ENCODE assay signal across 8 cellular contexts in the genomic region with DNA sequence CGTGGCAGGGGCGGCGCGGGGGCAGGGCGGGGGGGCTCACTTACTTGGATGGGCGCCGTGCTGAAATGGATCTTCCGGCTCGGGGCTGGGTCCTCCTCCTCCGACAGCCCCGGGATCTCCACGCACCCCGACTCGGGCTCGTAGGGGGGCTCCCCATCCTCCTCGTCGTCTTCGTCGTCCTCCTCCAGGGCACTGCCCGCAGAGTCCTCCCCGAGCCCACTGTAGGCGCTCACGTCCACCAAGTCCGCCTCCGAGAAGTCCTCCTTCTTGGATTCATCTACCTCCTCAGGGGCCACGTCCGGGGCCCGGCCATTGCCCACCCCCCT. TPM values are rescaled to one million over a fixed set of nuclear protein-coding genes. Genes with fewer than 3 reads are reported as not detected.
DNase-seq lines count a peak whose midpoint lies in the region; ATAC-seq, FAIRE-seq and TF ChIP-seq lines count a peak whose summit lies in the region.

No MANE protein-coding gene starts in this region.

- H3K4me1 ChIP-seq in astrocyte (ENCODE audit: insufficient read depth, low read length) (peaks cover 39% of the 10 kb centered on the region), lung (ENCODE audit: control insufficient read depth in 2 of 2, insufficient read depth in 2 of 2, low read length in 2 of 2) (peaks cover 11 to 26% of the 10 kb centered on the region in 2 donors), uterus (peaks cover 0 to 23% of the 10 kb centered on the region in 2 donors)

- 0 to 2% methylated on average over 12 to 28 of the region's 28 CpGs for WGBS in lung, 2 donors

- peaks cover 52% of the 10 kb centered on the region for H4K20me1 ChIP-seq in astrocyte (ENCODE audit: insufficient read depth, low read length)

- TF ChIP-seq CTCF in astrocyte (IDR thresholded peaks at IDR 0.05; ENCODE audit: insufficient read depth, low read depth, low read length), result no peak
- TF ChIP-seq CTCF in lung (IDR thresholded peaks at IDR 0.05; ENCODE audit: control extremely low read depth, extremely low read depth), result no peak
- TF ChIP-seq CTCF in uterus (IDR thresholded peaks at IDR 0.05), result no peak

- no peak overlapping the region for H3K27ac Mint-ChIP-seq in activated naive CD4-positive, alpha-beta T cell treated with anti-CD3 and anti-CD28 coated beads, Interleukin-2, amount 50 U/mL, for 24 hours
- no peak overlapping the region for H3K27ac Mint-ChIP-seq in astrocyte (ENCODE audit: unreplicated experiment)

- no peak for DNase-seq in activated naive CD4-positive, alpha-beta T cell (lab: John Stamatoyannopoulos, UW)
- DNase-seq in astrocyte (ENCODE audit: low read depth), result no peak
- DNase-seq in lung (ENCODE audit: low spot score), result no peak
- no peak for DNase-seq in uterus
- no peak for DNase-seq in NK-92 (lab: John Stamatoyannopoulos, UW; ENCODE audit: unreplicated experiment)
- no peak for DNase-seq in GDM1 (lab: John Stamatoyannopoulos, UW)

- TF ChIP-seq POLR2A in uterus (IDR thresholded peaks at IDR 0.05), result no peak

- H3K9me3 ChIP-seq in astrocyte (ENCODE audit: insufficient read depth, low read depth, low read length) (no peaks in the 10 kb centered on the region), lung (ENCODE audit: control insufficient read depth in 2 of 2, insufficient read depth in 1 of 2, low read length in 1 of 2) (no peaks in the 10 kb centered on the region), uterus (no peaks in the 10 kb centered on the region)

- intact Hi-C loops in uterus (cut with DNase I; ENCODE audit: low total_unique reads), result no loop called here

- H3K27ac ChIP-seq in astrocyte (ENCODE audit: low read depth, low read length) (peak overlapping the region; percentile 72), lung (ENCODE audit: low read depth in 1 of 2, low read length in 1 of 2) (peak overlapping the region; percentile 87 to 89), uterus (peak overlapping the region; percentile 93 to 94)

- no peak overlapping the region for H2AFZ ChIP-seq in astrocyte (ENCODE audit: low read depth, low read length)

- H3K4me1 Mint-ChIP-seq in activated naive CD4-positive, alpha-beta T cell treated with anti-CD3 and anti-CD28 coated beads, Interleukin-2, amount 50 U/mL, for 24 hours, result peaks cover 50% of the 10 kb centered on the region
- H3K4me1 Mint-ChIP-seq in astrocyte (ENCODE audit: low read depth, unreplicated experiment), result peaks cover 14% of the 10 kb centered on the region

- peaks cover 9% of the 10 kb centered on the region for H3K36me3 ChIP-seq in astrocyte (ENCODE audit: insufficient read depth, low read length)
- peaks cover 0 to 21% of the 10 kb centered on the region in 2 donors for H3K36me3 ChIP-seq in lung (ENCODE audit: control insufficient read depth in 2 of 2, insufficient read depth in 2 of 2, low read length in 2 of 2)
- no peaks in the 10 kb centered on the region for H3K36me3 ChIP-seq in uterus

- no peaks in the 10 kb centered on the region for H3K9me3 Mint-ChIP-seq in activated naive CD4-positive, alpha-beta T cell treated with anti-CD3 and anti-CD28 coated beads, Interleukin-2, amount 50 U/mL, for 24 hours
- H3K9me3 Mint-ChIP-seq in astrocyte (ENCODE audit: unreplicated experiment), result no peaks in the 10 kb centered on the region

- H3K9ac ChIP-seq in astrocyte (ENCODE audit: low read length), result peak overlapping the region; percentile 90

- no peak for FAIRE-seq in astrocyte (lab: Jason Lieb, UNC)

- ATAC-seq in lung (ENCODE audit: insufficient read depth, low FRiP score) (no peak), HG02885 (IDR thresholded peaks at IDR 0.05; ENCODE audit: poor library complexity, unreplicated experiment) (no peak)

- peak overlapping the region; percentile 89 for H3K4me2 ChIP-seq in astrocyte (ENCODE audit: low read length)

- H3K27me3 Mint-ChIP-seq in activated naive CD4-positive, alpha-beta T cell treated with anti-CD3 and anti-CD28 coated beads, Interleukin-2, amount 50 U/mL, for 24 hours, result no peaks in the 10 kb centered on the region
- H3K27me3 Mint-ChIP-seq in astrocyte (ENCODE audit: low read depth, unreplicated experiment), result no peaks in the 10 kb centered on the region

- no peaks in the 10 kb centered on the region for H3K36me3 Mint-ChIP-seq in activated naive CD4-positive, alpha-beta T cell treated with anti-CD3 and anti-CD28 coated beads, Interleukin-2, amount 50 U/mL, for 24 hours
- H3K36me3 Mint-ChIP-seq in astrocyte (ENCODE audit: low read depth, unreplicated experiment), result peaks cover 11% of the 10 kb centered on the region

- peaks cover 66% of the 10 kb centered on the region for H3K79me2 ChIP-seq in astrocyte (ENCODE audit: insufficient read depth, low read length)

- H3K4me3 Mint-ChIP-seq in activated naive CD4-positive, alpha-beta T cell treated with anti-CD3 and anti-CD28 coated beads, Interleukin-2, amount 50 U/mL, for 24 hours, result peak overlapping the region; percentile 91
- peak overlapping the region; percentile 91 for H3K4me3 Mint-ChIP-seq in astrocyte (ENCODE audit: unreplicated experiment)

- no peaks in the 10 kb centered on the region for H3K27me3 ChIP-seq in astrocyte (ENCODE audit: insufficient read depth, low read length)
- H3K27me3 ChIP-seq in lung (ENCODE audit: control insufficient read depth, insufficient read depth), result no peaks in the 10 kb centered on the region
- H3K27me3 ChIP-seq in uterus, result no peaks in the 10 kb centered on the region

- peak overlapping the region; percentile 71 for H3K4me3 ChIP-seq in astrocyte (ENCODE audit: insufficient read depth, low read depth, low read length)
- H3K4me3 ChIP-seq in lung, result peak overlapping the region; percentile 78
- H3K4me3 ChIP-seq in uterus, result peak overlapping the region; percentile 48 to 91

RNA-seq across cellular contexts. Expression of gene PPP1R9B, which starts 1.4 kb away (rescaled TPM):
- 73.6 and 75.9 TPM in 2 replicates for total RNA-seq in astrocyte
- total RNA-seq in lung, result 10 to 100 TPM; 31.7 to 77.4 TPM
- 10 to 100 TPM; 38.1 to 61.5 TPM for polyA plus RNA-seq in lung
- total RNA-seq in uterus, result 10 to 100 TPM in 3 of 4 donors, 1 to 10 TPM in 1; 9.2 to 65.3 (median 20.6) TPM

RNA-seq across cellular contexts. Expression of gene SGCA, which starts 16.7 kb away (rescaled TPM):
- total RNA-seq in astrocyte (0.32 TPM in 1 of 2 replicates, not detected in the other), lung (10 to 100 TPM in 1 of 2 donors, 1 to 10 TPM in 1; 5.0 to 18.2 TPM), uterus (100 to 1,000 TPM in 1 of 4 donors, 10 to 100 TPM in 1, under 1 TPM in 1, not detected in 1; 0.90 to 119 (median 19.6) TPM)
- polyA plus RNA-seq in lung, result 10 to 100 TPM in 1 of 2 donors, 1 to 10 TPM in 1; 9.7 to 19.4 TPM

RNA-seq across cellular contexts. Expression of gene SAMD14, which starts 19.1 kb away (rescaled TPM):
- 9.7 and 10.8 TPM in 2 replicates for total RNA-seq in astrocyte
- total RNA-seq in lung, result 1 to 10 TPM; 3.3 to 4.4 TPM
- polyA plus RNA-seq in lung, result 1 to 10 TPM; 3.9 to 6.2 TPM
- total RNA-seq in uterus, result 10 to 100 TPM in 1 of 4 donors, 1 to 10 TPM in 2, not detected in 1; 2.3 to 11.3 (median 6.2) TPM

RNA-seq across cellular contexts. Expression of gene COL1A1, which starts 52.4 kb away (rescaled TPM):
- total RNA-seq in astrocyte (12,796 and 18,656 TPM in 2 replicates), lung (1,000 to 10,000 TPM in 1 of 2 donors, 100 to 1,000 TPM in 1; 443 to 1,330 TPM), uterus (1,000 to 10,000 TPM in 1 of 4 donors, 100 to 1,000 TPM in 2, 10 to 100 TPM in 1; 59.4 to 4,880 (median 491) TPM)
- 100 to 1,000 TPM in 1 of 2 donors, 10 to 100 TPM in 1; 30.5 to 122 TPM for polyA plus RNA-seq in lung

RNA-seq across cellular contexts. Expression of gene PDK2, which starts 53.9 kb away (rescaled TPM):
- total RNA-seq in astrocyte (25.8 and 26.8 TPM in 2 replicates), lung (10 to 100 TPM; 23.2 to 27.8 TPM), uterus (10 to 100 TPM; 12.9 to 62.6 (median 32.4) TPM)
- 10 to 100 TPM in 1 of 2 donors, 1 to 10 TPM in 1; 10.0 to 15.7 TPM for polyA plus RNA-seq in lung
